ENCODE assay signal across 25 cellular contexts in genomic region chr16:28091706-28092105, GRCh38. TPM values are rescaled to one million over a fixed set of nuclear protein-coding genes. Genes with fewer than 3 reads are reported as not detected.
DNase-seq lines count a peak whose midpoint lies in the region; ATAC-seq and TF ChIP-seq lines count a peak whose summit lies in the region.
"Had no signal": no experiment of that assay in that cellular context is flagged by ENCODE, and none has a peak within 500 bp of the region (broad histone marks: within the 10 kb centered on the region; RNA-seq: fewer than 3 reads in every experiment).

No MANE protein-coding gene starts in this region.

- H3K9ac ChIP-seq in HCT116 (ENCODE audit: low read length): no peak overlapping the region
- H3K9ac ChIP-seq: KMS-11 had no signal

- no peak overlapping the region for H3K4me3 Mint-ChIP-seq in glutamatergic neuron (ENCODE audit: unreplicated experiment)
- H3K4me3 Mint-ChIP-seq: CD8-positive, alpha-beta T cell had no signal

- H3K4me1 Mint-ChIP-seq in glutamatergic neuron (ENCODE audit: low read depth, unreplicated experiment): peaks cover 10% of the 10 kb centered on the region

- peak overlapping the region; percentile 27; the same call in 1 of the 2 replicates for H3K4me2 ChIP-seq in HCT116 (ENCODE audit: low read length)
- H3K4me2 ChIP-seq in PC-9: peak overlapping the region; percentile 39
- H3K4me2 ChIP-seq: KMS-11 had no signal

- no peaks in the 10 kb centered on the region for H3K9me2 ChIP-seq in HCT116 (ENCODE audit: insufficient read depth)
- H3K9me2 ChIP-seq in PC-9 (ENCODE audit: insufficient read depth): no peaks in the 10 kb centered on the region

- ATAC-seq in HCT116: no peak
- ATAC-seq in HG02870 (IDR thresholded peaks at IDR 0.05; ENCODE audit: unreplicated experiment): no peak
- no peak for ATAC-seq in GM18870 (IDR thresholded peaks at IDR 0.05; ENCODE audit: unreplicated experiment)
- ATAC-seq: CD8-positive, alpha-beta T cell; Right ventricle myocardium inferior had no signal

- no peak for TF ChIP-seq CTCF in HCT116 (IDR thresholded peaks at IDR 0.05 in 2 of 3, conservative IDR thresholded peaks at IDR 0.05 in 1 of 3; ENCODE audit: borderline replicate concordance in 1 of 3, insufficient read depth in 1 of 3, low read depth in 2 of 3, low read length in 2 of 3)
- TF ChIP-seq CTCF in PC-9 (conservative IDR thresholded peaks at IDR 0.05): no peak
- TF ChIP-seq CTCF in glutamatergic neuron (IDR thresholded peaks at IDR 0.05; ENCODE audit: partially characterized antibody, unreplicated experiment): no peak

- TF ChIP-seq RAD21 in HCT116 (IDR thresholded peaks at IDR 0.05; ENCODE audit: low read depth): no peak

- peaks cover 2% of the 10 kb centered on the region for H3K27me3 Mint-ChIP-seq in glutamatergic neuron (ENCODE audit: unreplicated experiment)

- H3K27ac ChIP-seq in HCT116 (ENCODE audit: low read depth, low read length) (no peak overlapping the region), PC-9 (peak overlapping the region; percentile 76)
- H3K27ac ChIP-seq: KMS-11, SJSA1 had no signal

- H2AFZ ChIP-seq in HCT116 (ENCODE audit: low read depth, low read length, poor library complexity, severe bottlenecking) (no peak overlapping the region), PC-9 (no peak overlapping the region)

- no peaks in the 10 kb centered on the region for H3K36me3 Mint-ChIP-seq in glutamatergic neuron (ENCODE audit: unreplicated experiment)

- 0 out of 4 replicates have a peak, but pooled peaks cover 0 to 3% of the 10 kb centered on the region in 2 experiments for H3K36me3 ChIP-seq in HCT116 (ENCODE audit: control insufficient read depth in 1 of 2, insufficient read depth in 2 of 2, low read length in 2 of 2)
- H3K36me3 ChIP-seq in PC-9 (ENCODE audit: low read depth): no peaks in the 10 kb centered on the region

- no peak overlapping the region for H3K27ac Mint-ChIP-seq in glutamatergic neuron (ENCODE audit: unreplicated experiment)
- H3K27ac Mint-ChIP-seq: CD8-positive, alpha-beta T cell had no signal

- intact Hi-C loops in HCT116 (cut with micrococcal nuclease): no loop called here
- intact Hi-C loops in PC-9 (cut with micrococcal nuclease; ENCODE audit: unreplicated experiment): loop anchor here (5.0 kb wide), 1 partner anchor 629 kb away; no protein-coding TSS in a partner anchor
- intact Hi-C loops in posterior vena cava (cut with DNase I): no loop called here

- H4K20me1 ChIP-seq in HCT116 (ENCODE audit: insufficient read depth) (no peaks in the 10 kb centered on the region), PC-9 (ENCODE audit: insufficient read depth) (no peaks in the 10 kb centered on the region; the same call in 1 of the 2 replicates)

- CTCF ChIA-PET in HCT116 (lab: Charles Lee) (no interaction called here), PC-9 (lab: Charles Lee) (interaction anchor here (0.6 to 0.9 kb wide), 2 partner anchors 119 to 541 kb away, joined by 3 to 5 read pairs; partner anchors contain the start of gene KATNIP)

- H3K4me3 ChIP-seq in HCT116 (replicated peaks in 1 of 2; ENCODE audit: low read depth in 1 of 2, low read length in 2 of 2): no peak overlapping the region
- no peak overlapping the region for H3K4me3 ChIP-seq in PC-9
- H3K4me3 ChIP-seq: SJSA1 had no signal

- no peak for TF ChIP-seq POLR2A in HCT116 (IDR thresholded peaks at IDR 0.05; ENCODE audit: borderline replicate concordance, extremely low read depth, insufficient read depth, insufficient read length)

- no peak for DNase-seq in HCT116 (ENCODE audit: low read depth, low spot score)
- no peak for DNase-seq in PC-9
- DNase-seq in glutamatergic neuron: peak; percentile 9
- DNase-seq in posterior vena cava (ENCODE audit: low spot score): peak; percentile 63
- no peak for DNase-seq in activated T-cell treated with anti-CD3 and anti-CD28 coated beads, Interleukin-2, amount 50 U/mL, for 1 hour
- DNase-seq in activated CD4-positive, alpha-beta T cell treated with anti-CD3 and anti-CD28 coated beads for 48 hours: no peak
- DNase-seq: AML-193; C1 segment of cervical spinal cord; CD8-positive, alpha-beta T cell; DND-41; NCI-H1105; NCI-H146; NCI-H2029 treated with DMSO at 0.1 percent for 48 hours; NCI-H226; NCI-H510A treated with DMSO at 0.1 percent for 48 hours; NCI-H748 treated with DMSO at 0.1 percent for 48 hours had no signal

- H3K79me2 ChIP-seq in HCT116 (ENCODE audit: insufficient read depth, low read length) (no peaks in the 10 kb centered on the region), PC-9 (ENCODE audit: low read depth) (0 out of 2 replicates have a peak, but pooled peaks cover 4% of the 10 kb centered on the region)

- peaks cover 1% of the 10 kb centered on the region for H3K9me3 Mint-ChIP-seq in glutamatergic neuron (ENCODE audit: unreplicated experiment)
- H3K9me3 Mint-ChIP-seq: CD8-positive, alpha-beta T cell had no signal

- H3K4me1 ChIP-seq in HCT116 (ENCODE audit: control insufficient read depth in 1 of 2, insufficient read depth in 2 of 2, low read length in 2 of 2): peaks cover 5 to 16% of the 10 kb centered on the region in 2 experiments; a peak in 3 of 4 replicates
- peaks cover 33% of the 10 kb centered on the region for H3K4me1 ChIP-seq in PC-9 (replicated peaks; ENCODE audit: insufficient read depth)
- H3K4me1 ChIP-seq: SJSA1 had no signal

- POLR2A ChIA-PET in HCT116 (lab: Charles Lee) (no interaction called here), PC-9 (lab: Charles Lee; ENCODE audit: unreplicated experiment) (interaction anchor here (0.6 kb wide), 1 partner anchor 580 kb away, joined by 3 read pairs; no protein-coding TSS in a partner anchor)

- no peaks in the 10 kb centered on the region for H3K27me3 ChIP-seq in HCT116 (ENCODE audit: insufficient read depth, low read length)
- H3K27me3 ChIP-seq in PC-9 (ENCODE audit: insufficient read depth, low read depth): no peaks in the 10 kb centered on the region
- H3K27me3 ChIP-seq: SJSA1 had no signal

- no peaks in the 10 kb centered on the region for H3K9me3 ChIP-seq in HCT116 (ENCODE audit: control insufficient read depth in 1 of 2, insufficient read depth in 1 of 2, low read depth in 1 of 2, low read length in 2 of 2)
- no peaks in the 10 kb centered on the region for H3K9me3 ChIP-seq in PC-9 (ENCODE audit: insufficient read depth, low read depth)
- H3K9me3 ChIP-seq: SJSA1 had no signal

- RAD21 ChIA-PET in HCT116 (lab: Charles Lee; ENCODE audit: low non-redundant PET in 1 of 2, low total read pairs in 2 of 2, uncharacterized antibody in 2 of 2, unreplicated experiment in 2 of 2): no interaction called here

- H3F3A ChIP-seq in PC-9 (ENCODE audit: insufficient read depth, low read depth): peaks cover 46% of the 10 kb centered on the region

- BruUV-seq in HCT116 (replicated peaks; lab: Mats Ljungman, UMichigan) (no TSS peak), PC-9 (replicated peaks; lab: Mats Ljungman, UMichigan) (no TSS peak)

TF ChIP-seq in HCT116, 20 proteins besides CTCF, POLR2A, EP300 and RAD21:
- TF ChIP-seq EZH2phosphoT487 (IDR thresholded peaks at IDR 0.05; ENCODE audit: borderline replicate concordance) (no peak), ATF3 (IDR thresholded peaks at IDR 0.05) (no peak), ZFX (IDR thresholded peaks at IDR 0.05) (no peak), SIN3A (IDR thresholded peaks at IDR 0.05; ENCODE audit: low read depth) (no peak), FOSL1 (IDR thresholded peaks at IDR 0.05; ENCODE audit: low read depth) (no peak), POLR2AphosphoS5 (IDR thresholded peaks at IDR 0.05; ENCODE audit: low read depth, low read length) (no peak), REST (IDR thresholded peaks at IDR 0.05; ENCODE audit: low read depth) (no peak), TCF7L2 (IDR thresholded peaks at IDR 0.05; ENCODE audit: borderline replicate concordance, extremely low read depth, insufficient read depth, insufficient read length) (no peak), SP1 (IDR thresholded peaks at IDR 0.05; ENCODE audit: low read depth) (no peak), CBX3 (IDR thresholded peaks at IDR 0.05; ENCODE audit: low read depth) (no peak), YY1 (IDR thresholded peaks at IDR 0.05; ENCODE audit: extremely low read depth, insufficient replicate concordance, low read depth, low read length) (no peak), EGR1 (IDR thresholded peaks at IDR 0.05; ENCODE audit: low read depth) (no peak), JUND (IDR thresholded peaks at IDR 0.05) (no peak)

RNA-seq across cellular contexts. Expression of gene GSG1L, which starts 28.2 kb away (rescaled TPM):
- total RNA-seq in HCT116 (2021; ENCODE audit: unreplicated experiment): not detected
- polyA plus RNA-seq in HCT116 (2012): 0.31 TPM in 1 of 2 replicates, not detected in the other
- total RNA-seq in PC-9 (2021): not detected in 2 replicates
- 0.91 TPM for total RNA-seq in glutamatergic neuron (ENCODE audit: unreplicated experiment)
- total RNA-seq in posterior vena cava: not detected
- total RNA-seq: A172; CD8-positive, alpha-beta T cell; IMR-90; OCI-LY7; SJSA1 had no signal
- polyA plus RNA-seq: AG04450, IMR-90 had no signal

Comparison
In these comparisons a context has a peak if more than half of its experiments do, and no peak if none do; other contexts are left out.
1. DNase-seq: peak in glutamatergic neuron (single experiment) and posterior vena cava (single experiment); none in HCT116 (single experiment), PC-9 (0 of 2), activated T-cell treated with anti-CD3 and anti-CD28 coated beads, Interleukin-2, amount 50 U/mL, for 1 hour (single experiment) and activated CD4-positive, alpha-beta T cell treated with anti-CD3 and anti-CD28 coated beads for 48 hours (single experiment).